ENCODE assay signal across 8 cellular contexts in genomic region chr14:104753528-104754212, GRCh38. TPM values are rescaled to one million over a fixed set of nuclear protein-coding genes. Genes with fewer than 3 reads are reported as not detected.
DNase-seq lines count a peak whose midpoint lies in the region; ATAC-seq, FAIRE-seq and TF ChIP-seq lines count a peak whose summit lies in the region.

No MANE protein-coding gene starts in this region.

- TF ChIP-seq RAD21 in A549 (conservative IDR thresholded peaks at IDR 0.05 in 1 of 2, IDR thresholded peaks at IDR 0.05 in 1 of 2) (no peak), IMR-90 (IDR thresholded peaks at IDR 0.05; ENCODE audit: low read length) (no peak), HepG2 (CRISPR knock-in tag; IDR thresholded peaks at IDR 0.05) (no peak)

- H3K27me3 ChIP-seq in IMR-90 (ENCODE audit: control insufficient read depth, insufficient read depth, low read length), result no peaks in the 10 kb centered on the region
- H3K27me3 ChIP-seq in HepG2 (ENCODE audit: control insufficient read depth in 1 of 2, insufficient read depth in 2 of 2, low read length in 2 of 2), result no peaks in the 10 kb centered on the region
- no peaks in the 10 kb centered on the region for H3K27me3 ChIP-seq in tibial nerve

- peak overlapping the region; percentile 91 for H2AFZ ChIP-seq in IMR-90 (replicated peaks; ENCODE audit: low read length, poor library complexity)
- H2AFZ ChIP-seq in HepG2 (ENCODE audit: low read length), result no peak overlapping the region

- H3K4me1 ChIP-seq in A549 (peaks cover 28% of the 10 kb centered on the region), IMR-90 (ENCODE audit: control insufficient read depth, insufficient read depth, low read length) (peaks cover 22% of the 10 kb centered on the region), HepG2 (ENCODE audit: insufficient read depth, low read length) (peaks cover 62% of the 10 kb centered on the region), tibial nerve (peaks cover 0 to 51% (median 24%) of the 10 kb centered on the region in 4 donors)

- intact Hi-C loops in IMR-90 (cut with micrococcal nuclease) (no loop called here), HepG2 (cut with micrococcal nuclease; ENCODE audit: unreplicated experiment) (loop anchor here (2.0 kb wide), 1 partner anchor 13 kb away; no protein-coding TSS in a partner anchor)

- CTCF ChIA-PET in A549 (lab: Yijun Ruan, JAX) (interaction anchor here (0.6 to 5.1 kb wide), 12 partner anchors 10 to 786 kb away, joined by 3 to 41 read pairs (median 6); partner anchors contain the start of gene ADSS1), IMR-90 (lab: Yijun Ruan, JAX) (interaction anchor here (1.0 kb wide), 1 partner anchor 17 kb away, joined by 5 read pairs; no protein-coding TSS in a partner anchor), HepG2 (lab: Yijun Ruan, JAX; ENCODE audit: low intra/inter-chr PET ratio, low total read pairs) (no interaction called here)

- DNase-seq in A549 (ENCODE audit: low read depth in 1 of 2, low spot score in 1 of 2) (no peak), IMR-90 (no peak), astrocyte of the spinal cord (ENCODE audit: low read depth, low spot score) (no peak), HepG2 (ENCODE audit: low spot score) (no peak), tibial nerve (ENCODE audit: low spot score in 2 of 2) (no peak), cerebellum (ENCODE audit: low spot score) (no peak), SW480 (ENCODE audit: low spot score) (no peak)

- peak overlapping the region; percentile 60; the same call in 1 of the 2 replicates for H3K23ac ChIP-seq in IMR-90 (ENCODE audit: low read depth, low read length)

- no peaks in the 10 kb centered on the region; the same call in 2 of the 3 replicates for H3K9me3 ChIP-seq in A549
- H3K9me3 ChIP-seq in IMR-90 (ENCODE audit: control insufficient read depth, insufficient read depth, low read length), result no peaks in the 10 kb centered on the region
- no peaks in the 10 kb centered on the region for H3K9me3 ChIP-seq in HepG2 (ENCODE audit: low read length)
- no peaks in the 10 kb centered on the region for H3K9me3 ChIP-seq in tibial nerve

- H3K4me2 ChIP-seq in A549, result peak overlapping the region; percentile 95
- H3K4me2 ChIP-seq in IMR-90 (ENCODE audit: low read depth, low read length), result peak overlapping the region; percentile 96
- H3K4me2 ChIP-seq in HepG2 (ENCODE audit: low read depth, low read length), result peak overlapping the region; percentile 94

- ATAC-seq in A549 (peak in 1 of 2 experiments; percentile 6; a peak in 3 of 6 replicates), IMR-90 (ENCODE audit: low read depth) (no peak), HepG2 (peak; percentile 0; the same call in 2 of the 3 replicates), HG03108 (IDR thresholded peaks at IDR 0.05; ENCODE audit: unreplicated experiment) (no peak)

- peak overlapping the region; percentile 28; the same call in 1 of the 2 replicates for H4K5ac ChIP-seq in IMR-90 (ENCODE audit: low read depth, low read length)

- peak overlapping the region; percentile 69 for H2BK5ac ChIP-seq in IMR-90 (ENCODE audit: low read depth, low read length, poor library complexity, severe bottlenecking)

- peaks cover 8 to 50% of the 10 kb centered on the region in 2 experiments; a peak in 2 of 4 replicates for H3K79me1 ChIP-seq in IMR-90 (ENCODE audit: low read depth in 1 of 2, low read length in 2 of 2)

- BruUV-seq in IMR-90 (replicated peaks; lab: Mats Ljungman, UMichigan), result no TSS peak
- TSS peak; percentile 67 for BruUV-seq in HepG2 (replicated peaks; lab: Mats Ljungman, UMichigan)

- peak overlapping the region; percentile 93 to 96 for H3K27ac ChIP-seq in A549
- H3K27ac ChIP-seq in IMR-90 (ENCODE audit: insufficient read depth, low read length), result peak overlapping the region; percentile 85
- H3K27ac ChIP-seq in HepG2 (ENCODE audit: extremely low read length, insufficient read depth, low read length), result peak overlapping the region; percentile 88
- H3K27ac ChIP-seq in tibial nerve, result peak overlapping the region; percentile 86 to 95 (median 93)

- peak overlapping the region; percentile 92 for H2AK9ac ChIP-seq in IMR-90 (replicated peaks; ENCODE audit: low read depth, low read length, poor library complexity)

- H4K20me1 ChIP-seq in IMR-90 (ENCODE audit: insufficient read depth, low read length) (peaks cover 41% of the 10 kb centered on the region), HepG2 (ENCODE audit: insufficient read depth, low read length) (peaks cover 23% of the 10 kb centered on the region)

- FAIRE-seq in A549 (lab: Jason Lieb, UNC) (no peak), HepG2 (lab: Jason Lieb, UNC) (no peak)

- POLR2A ChIA-PET in A549 (lab: Yijun Ruan, JAX) (interaction anchor here (0.9 to 1.4 kb wide), 3 partner anchors 66 to 267 kb away, joined by 3 to 7 read pairs (median 6); partner anchors contain the start of gene CDCA4), IMR-90 (lab: Charles Lee; ENCODE audit: unreplicated experiment) (no interaction called here), HepG2 (lab: Yijun Ruan, JAX) (interaction anchor here (0.9 to 4.8 kb wide), 14 partner anchors 8 to 111 kb away, joined by 3 to 72 read pairs (median 12); partner anchors contain the start of genes ADSS1 and CEP170B)

- H3K79me2 ChIP-seq in HepG2 (ENCODE audit: insufficient read depth, low read length), result peaks cover 38% of the 10 kb centered on the region

- H4K91ac ChIP-seq in IMR-90 (ENCODE audit: insufficient read depth, low read depth, low read length), result no peak overlapping the region

- TF ChIP-seq CTCF in A549 (IDR thresholded peaks at IDR 0.05) (no peak), IMR-90 (conservative IDR thresholded peaks at IDR 0.05; ENCODE audit: low read depth, low read length) (no peak), astrocyte of the spinal cord (IDR thresholded peaks at IDR 0.05; ENCODE audit: low read depth, low read length) (no peak), HepG2 (CRISPR knock-in tag; IDR thresholded peaks at IDR 0.05) (no peak), tibial nerve (IDR thresholded peaks at IDR 0.05) (no peak)

- H3K36me3 ChIP-seq in IMR-90 (ENCODE audit: control insufficient read depth, insufficient read depth, low read length) (peaks cover 26% of the 10 kb centered on the region), HepG2 (replicated peaks in 1 of 2; ENCODE audit: control insufficient read depth in 1 of 2, insufficient read depth in 2 of 2, low read length in 2 of 2) (peaks cover 8 to 24% of the 10 kb centered on the region in 2 experiments), tibial nerve (peaks cover 0 to 37% (median 3%) of the 10 kb centered on the region in 3 donors)

- peak overlapping the region; percentile 64 for H2AK5ac ChIP-seq in IMR-90 (ENCODE audit: low read depth, low read length)

- H3K4me3 ChIP-seq in A549 (peak overlapping the region; percentile 100), IMR-90 (ENCODE audit: insufficient read depth, low read depth, low read length) (peak overlapping the region; percentile 88), astrocyte of the spinal cord (ENCODE audit: low read depth, low read length) (peak overlapping the region; percentile 90), HepG2 (replicated peaks in 1 of 3; ENCODE audit: insufficient read depth in 1 of 3, low read depth in 2 of 3, low read length in 3 of 3) (peak overlapping the region; percentile 78 to 94 (median 80)), tibial nerve (peak overlapping the region; percentile 87 to 100 (median 92))

- no peak overlapping the region for H3K18ac ChIP-seq in IMR-90 (ENCODE audit: low read depth, low read length)

- no peak overlapping the region for H2BK15ac ChIP-seq in IMR-90 (ENCODE audit: low read depth, low read length)

- 4% methylated on average over 10 of the region's 30 CpGs for WGBS in A549 (ENCODE audit: missing lambda C conversion rate)
- WGBS in IMR-90 (ENCODE audit: extremely low coverage in 2 of 2, insufficient read length in 1 of 2), 2 experiments, result 5% methylated on average over 19 of the region's 30 CpGs; no CpG with 5 or more reads in 1 of the 2 experiments
- WGBS in HepG2 (ENCODE audit: low lambda C conversion rate), result under 1% methylated on average over 12 of the region's 30 CpGs
- 2 to 3% methylated on average over 24 to 30 of the region's 30 CpGs for WGBS in tibial nerve, 2 donors

- peak overlapping the region; percentile 3 to 77; a peak in 1 of 4 replicates for H4K8ac ChIP-seq in IMR-90 (ENCODE audit: low read depth in 2 of 2, low read length in 2 of 2)

- no peak for TF ChIP-seq POLR2A in A549 (IDR thresholded peaks at IDR 0.05; ENCODE audit: low read length)
- no peak for TF ChIP-seq POLR2A in IMR-90 (IDR thresholded peaks at IDR 0.05; ENCODE audit: low read depth, low read length)
- TF ChIP-seq POLR2A in HepG2 (IDR thresholded peaks at IDR 0.05; ENCODE audit: insufficient read depth in 1 of 2, low read depth in 2 of 2, low read length in 2 of 2), result peak in 1 of 2 experiments; percentile 33; a peak in 1 of 4 replicates
- TF ChIP-seq POLR2A in tibial nerve (IDR thresholded peaks at IDR 0.05), result no peak

- peaks cover 11% of the 10 kb centered on the region for H3K9me1 ChIP-seq in IMR-90 (ENCODE audit: insufficient read depth, low read length)

- in situ Hi-C loops in IMR-90 (cut with MboI; ENCODE audit: low sequenced_read_pairs), result no loop called here
- in situ Hi-C loops in astrocyte of the spinal cord (cut with HindIII; ENCODE audit: low sequenced_read_pairs), result no loop called here
- in situ Hi-C loops in HepG2 (cut with HindIII; ENCODE audit: extremely low pct_ligation_motif_present, low pct_unique_long_range_greater_than_20kb), result no loop called here

- dilution Hi-C loops in IMR-90 (cut with HindIII; ENCODE audit: low sequenced_read_pairs, unreplicated experiment), result no loop called here

- 0 out of 2 replicates have a peak overlapping the region, but pooled peaks have one; percentile 64 for H3K14ac ChIP-seq in IMR-90 (replicated peaks; ENCODE audit: low read depth, low read length)

- no peak overlapping the region; the same call in 1 of the 2 replicates for H3K56ac ChIP-seq in IMR-90 (ENCODE audit: extremely low read depth, insufficient read depth, low read length)

- TF ChIP-seq EP300 in A549 (IDR thresholded peaks at IDR 0.05) (no peak), HepG2 (IDR thresholded peaks at IDR 0.05; ENCODE audit: low read depth in 2 of 2, low read length in 2 of 2) (no peak), HepG2 (CRISPR knock-in tag; IDR thresholded peaks at IDR 0.05; ENCODE audit: borderline replicate concordance) (no peak), tibial nerve (IDR thresholded peaks at IDR 0.05) (no peak)

- peak overlapping the region; percentile 69 for H3K4ac ChIP-seq in IMR-90 (ENCODE audit: low read depth, low read length)

- H3K9ac ChIP-seq in IMR-90 (ENCODE audit: low read depth, low read length) (peak overlapping the region; percentile 87), HepG2 (ENCODE audit: insufficient read depth, low read depth, low read length) (peak overlapping the region; percentile 91)

- no peak overlapping the region for H2BK20ac ChIP-seq in IMR-90 (ENCODE audit: low read depth, low read length)

- H2BK120ac ChIP-seq in IMR-90 (ENCODE audit: low read depth, low read length), result no peak overlapping the region

RNA-seq across cellular contexts. Expression of gene SIVA1, which starts 0.7 kb away (rescaled TPM):
- polyA plus RNA-seq in A549 (2011; rRNA removed) (90.0 and 94.2 TPM in 2 replicates), A549 (2017; fragmentation: RNase III; extraction: RNeasy Plus Mini Kit Qiagen cat#74134 plus additional on column Dnase treatment) (157 to 169 TPM (median 163 TPM) in 3 replicates), IMR-90 (2012; rRNA removed) (184 and 248 TPM in 2 replicates), HepG2 (2011; rRNA removed) (123 and 142 TPM in 2 replicates)
- polyA plus RNA-seq in A549 (2012; cell fraction: cytosol; rRNA removed), result 477 and 601 TPM in 2 replicates
- polyA plus RNA-seq in A549 (2012; cell fraction: nucleus; rRNA removed), result 376 and 581 TPM in 2 replicates
- polyA minus RNA-seq in A549 (2011; rRNA and poly(A)+ RNA removed), result 12.3 and 14.4 TPM in 2 replicates
- total RNA-seq in IMR-90 (2012; rRNA removed) (132 and 166 TPM in 2 replicates), HepG2 (2016; rRNA removed; fragmentation: Illumina TruSeq; extraction: Trizol) (153 and 186 TPM in 2 replicates), tibial nerve (100 to 1,000 TPM; 260 to 422 (median 378) TPM), cerebellum (16.9 TPM)
- polyA plus RNA-seq in IMR-90 (2012; cell fraction: cytosol; rRNA removed), result 392 and 403 TPM in 2 replicates
- polyA plus RNA-seq in IMR-90 (2012; cell fraction: nucleus; rRNA removed; ENCODE audit: low replicate concordance), result 69.2 and 188 TPM in 2 replicates
- total RNA-seq in HepG2 (2016; cell fraction: cytosol; rRNA removed; fragmentation: Illumina TruSeq; extraction: Trizol; ENCODE audit: low read depth), result 171 and 229 TPM in 2 replicates
- total RNA-seq in HepG2 (2016; cell fraction: insoluble cytoplasmic fraction; rRNA removed; fragmentation: Illumina TruSeq; extraction: Trizol), result 166 and 191 TPM in 2 replicates
- total RNA-seq in HepG2 (2016; cell fraction: membrane; rRNA removed; fragmentation: Illumina TruSeq; extraction: Trizol), result 186 and 219 TPM in 2 replicates
- 86.2 and 101 TPM in 2 replicates for total RNA-seq in HepG2 (2016; cell fraction: nucleus; rRNA removed; fragmentation: Illumina TruSeq; extraction: Trizol)
- polyA plus RNA-seq in HepG2 (2011; cell fraction: cytosol; rRNA removed), result 108 and 239 TPM in 2 replicates
- polyA plus RNA-seq in HepG2 (2011; cell fraction: nucleus; rRNA removed), result 125 and 162 TPM in 2 replicates
- polyA plus RNA-seq in HepG2 (2012), result 61.3 and 68.1 TPM in 2 replicates
- 162 and 202 TPM in 2 replicates for polyA plus RNA-seq in HepG2 (2016; cell fraction: cytosol; fragmentation: Illumina TruSeq; extraction: Trizol; ENCODE audit: low read depth)
- polyA plus RNA-seq in HepG2 (2016; cell fraction: insoluble cytoplasmic fraction; fragmentation: Illumina TruSeq; extraction: Trizol; ENCODE audit: low read depth), result 128 and 130 TPM in 2 replicates
- 134 and 168 TPM in 2 replicates for polyA plus RNA-seq in HepG2 (2016; cell fraction: membrane; fragmentation: Illumina TruSeq; extraction: Trizol; ENCODE audit: low read depth)
- polyA plus RNA-seq in HepG2 (2016; cell fraction: nucleus; fragmentation: Illumina TruSeq; extraction: Trizol; ENCODE audit: insufficient read depth, low read depth), result 129 and 133 TPM in 2 replicates
- 49.5 and 64.5 TPM in 2 replicates for polyA minus RNA-seq in HepG2 (2011; rRNA and poly(A)+ RNA removed; ENCODE audit: low replicate concordance)
- 22.7 and 31.5 TPM in 2 replicates for polyA minus RNA-seq in HepG2 (2011; cell fraction: cytosol; rRNA and poly(A)+ RNA removed)
- 17.3 and 18.4 TPM in 2 replicates for polyA minus RNA-seq in HepG2 (2011; cell fraction: nucleus; rRNA and poly(A)+ RNA removed)

RNA-seq across cellular contexts. Expression of gene ADSS1, which starts 29.6 kb away (rescaled TPM):
- polyA plus RNA-seq in A549 (2011; rRNA removed) (8.8 and 10.1 TPM in 2 replicates), A549 (2017; fragmentation: RNase III; extraction: RNeasy Plus Mini Kit Qiagen cat#74134 plus additional on column Dnase treatment) (6.2 to 8.3 TPM (median 7.4 TPM) in 3 replicates), IMR-90 (2012; rRNA removed) (3.9 and 5.2 TPM in 2 replicates), HepG2 (2011; rRNA removed) (36.7 and 45.2 TPM in 2 replicates)
- polyA plus RNA-seq in A549 (2012; cell fraction: cytosol; rRNA removed), result 6.0 and 6.2 TPM in 2 replicates
- polyA plus RNA-seq in A549 (2012; cell fraction: nucleus; rRNA removed), result 17.9 and 19.6 TPM in 2 replicates
- 6.5 and 9.5 TPM in 2 replicates for polyA minus RNA-seq in A549 (2011; rRNA and poly(A)+ RNA removed)
- total RNA-seq in IMR-90 (2012; rRNA removed) (1.8 and 2.5 TPM in 2 replicates), HepG2 (2016; rRNA removed; fragmentation: Illumina TruSeq; extraction: Trizol) (0.98 and 1.0 TPM in 2 replicates), tibial nerve (10 to 100 TPM in 1 of 4 donors, 1 to 10 TPM in 3; 4.8 to 11.4 (median 6.3) TPM), cerebellum (1.9 TPM)
- 5.9 and 6.5 TPM in 2 replicates for polyA plus RNA-seq in IMR-90 (2012; cell fraction: cytosol; rRNA removed)
- polyA plus RNA-seq in IMR-90 (2012; cell fraction: nucleus; rRNA removed; ENCODE audit: low replicate concordance), result 28.6 and 32.1 TPM in 2 replicates
- 0.81 and 1.1 TPM in 2 replicates for total RNA-seq in HepG2 (2016; cell fraction: cytosol; rRNA removed; fragmentation: Illumina TruSeq; extraction: Trizol; ENCODE audit: low read depth)
- 0.56 and 1.3 TPM in 2 replicates for total RNA-seq in HepG2 (2016; cell fraction: insoluble cytoplasmic fraction; rRNA removed; fragmentation: Illumina TruSeq; extraction: Trizol)
- 1.6 and 1.9 TPM in 2 replicates for total RNA-seq in HepG2 (2016; cell fraction: membrane; rRNA removed; fragmentation: Illumina TruSeq; extraction: Trizol)
- total RNA-seq in HepG2 (2016; cell fraction: nucleus; rRNA removed; fragmentation: Illumina TruSeq; extraction: Trizol), result 1.3 and 1.5 TPM in 2 replicates
- 20.7 and 22.4 TPM in 2 replicates for polyA plus RNA-seq in HepG2 (2011; cell fraction: cytosol; rRNA removed)
- 219 and 230 TPM in 2 replicates for polyA plus RNA-seq in HepG2 (2011; cell fraction: nucleus; rRNA removed)
- 37.3 and 46.9 TPM in 2 replicates for polyA plus RNA-seq in HepG2 (2012)
- 0.70 and 1.5 TPM in 2 replicates for polyA plus RNA-seq in HepG2 (2016; cell fraction: cytosol; fragmentation: Illumina TruSeq; extraction: Trizol; ENCODE audit: low read depth)
- polyA plus RNA-seq in HepG2 (2016; cell fraction: insoluble cytoplasmic fraction; fragmentation: Illumina TruSeq; extraction: Trizol; ENCODE audit: low read depth), result 1.3 and 2.2 TPM in 2 replicates
- 1.5 and 2.0 TPM in 2 replicates for polyA plus RNA-seq in HepG2 (2016; cell fraction: membrane; fragmentation: Illumina TruSeq; extraction: Trizol; ENCODE audit: low read depth)
- polyA plus RNA-seq in HepG2 (2016; cell fraction: nucleus; fragmentation: Illumina TruSeq; extraction: Trizol; ENCODE audit: insufficient read depth, low read depth), result 3.7 and 4.4 TPM in 2 replicates
- polyA minus RNA-seq in HepG2 (2011; rRNA and poly(A)+ RNA removed; ENCODE audit: low replicate concordance), result 12.3 and 14.1 TPM in 2 replicates
- 6.8 and 7.6 TPM in 2 replicates for polyA minus RNA-seq in HepG2 (2011; cell fraction: cytosol; rRNA and poly(A)+ RNA removed)
- polyA minus RNA-seq in HepG2 (2011; cell fraction: nucleus; rRNA and poly(A)+ RNA removed), result 30.6 and 31.2 TPM in 2 replicates

RNA-seq across cellular contexts. Expression of gene AKT1, which starts 41.9 kb away (rescaled TPM):
- polyA plus RNA-seq in A549 (2011; rRNA removed) (66.0 and 70.2 TPM in 2 replicates), A549 (2017; fragmentation: RNase III; extraction: RNeasy Plus Mini Kit Qiagen cat#74134 plus additional on column Dnase treatment) (87.1 to 93.8 TPM (median 93.0 TPM) in 3 replicates), IMR-90 (2012; rRNA removed) (221 and 242 TPM in 2 replicates), HepG2 (2011; rRNA removed) (116 and 135 TPM in 2 replicates)
- polyA plus RNA-seq in A549 (2012; cell fraction: cytosol; rRNA removed), result 164 and 170 TPM in 2 replicates
- polyA plus RNA-seq in A549 (2012; cell fraction: nucleus; rRNA removed), result 315 and 328 TPM in 2 replicates
- polyA minus RNA-seq in A549 (2011; rRNA and poly(A)+ RNA removed), result 138 and 139 TPM in 2 replicates
- total RNA-seq in IMR-90 (2012; rRNA removed) (182 and 193 TPM in 2 replicates), HepG2 (2016; rRNA removed; fragmentation: Illumina TruSeq; extraction: Trizol) (85.7 and 96.2 TPM in 2 replicates), tibial nerve (100 to 1,000 TPM; 130 to 199 (median 144) TPM), cerebellum (70.9 TPM)
- polyA plus RNA-seq in IMR-90 (2012; cell fraction: cytosol; rRNA removed), result 248 and 535 TPM in 2 replicates
- polyA plus RNA-seq in IMR-90 (2012; cell fraction: nucleus; rRNA removed; ENCODE audit: low replicate concordance), result 317 and 551 TPM in 2 replicates
- 66.8 and 84.2 TPM in 2 replicates for total RNA-seq in HepG2 (2016; cell fraction: cytosol; rRNA removed; fragmentation: Illumina TruSeq; extraction: Trizol; ENCODE audit: low read depth)
- 76.8 and 97.9 TPM in 2 replicates for total RNA-seq in HepG2 (2016; cell fraction: insoluble cytoplasmic fraction; rRNA removed; fragmentation: Illumina TruSeq; extraction: Trizol)
- total RNA-seq in HepG2 (2016; cell fraction: membrane; rRNA removed; fragmentation: Illumina TruSeq; extraction: Trizol), result 171 and 190 TPM in 2 replicates
- total RNA-seq in HepG2 (2016; cell fraction: nucleus; rRNA removed; fragmentation: Illumina TruSeq; extraction: Trizol), result 48.2 and 57.1 TPM in 2 replicates
- 114 and 136 TPM in 2 replicates for polyA plus RNA-seq in HepG2 (2011; cell fraction: cytosol; rRNA removed)
- 362 and 435 TPM in 2 replicates for polyA plus RNA-seq in HepG2 (2011; cell fraction: nucleus; rRNA removed)
- polyA plus RNA-seq in HepG2 (2012), result 58.6 and 80.7 TPM in 2 replicates
- polyA plus RNA-seq in HepG2 (2016; cell fraction: cytosol; fragmentation: Illumina TruSeq; extraction: Trizol; ENCODE audit: low read depth), result 81.6 and 107 TPM in 2 replicates
- polyA plus RNA-seq in HepG2 (2016; cell fraction: insoluble cytoplasmic fraction; fragmentation: Illumina TruSeq; extraction: Trizol; ENCODE audit: low read depth), result 105 and 119 TPM in 2 replicates
- polyA plus RNA-seq in HepG2 (2016; cell fraction: membrane; fragmentation: Illumina TruSeq; extraction: Trizol; ENCODE audit: low read depth), result 182 and 194 TPM in 2 replicates
- 146 and 159 TPM in 2 replicates for polyA plus RNA-seq in HepG2 (2016; cell fraction: nucleus; fragmentation: Illumina TruSeq; extraction: Trizol; ENCODE audit: insufficient read depth, low read depth)
- polyA minus RNA-seq in HepG2 (2011; rRNA and poly(A)+ RNA removed; ENCODE audit: low replicate concordance), result 159 and 183 TPM in 2 replicates
- polyA minus RNA-seq in HepG2 (2011; cell fraction: cytosol; rRNA and poly(A)+ RNA removed), result 76.1 and 78.3 TPM in 2 replicates
- 46.7 and 48.0 TPM in 2 replicates for polyA minus RNA-seq in HepG2 (2011; cell fraction: nucleus; rRNA and poly(A)+ RNA removed)

RNA-seq across cellular contexts. Expression of gene ZBTB42, which starts 47.2 kb away (rescaled TPM):
- polyA plus RNA-seq in A549 (2011; rRNA removed) (1.6 and 2.1 TPM in 2 replicates), A549 (2017; fragmentation: RNase III; extraction: RNeasy Plus Mini Kit Qiagen cat#74134 plus additional on column Dnase treatment) (2.3 to 3.1 TPM (median 2.6 TPM) in 3 replicates), IMR-90 (2012; rRNA removed) (2.3 and 3.6 TPM in 2 replicates), HepG2 (2011; rRNA removed) (2.8 and 4.0 TPM in 2 replicates)
- polyA plus RNA-seq in A549 (2012; cell fraction: cytosol; rRNA removed), result 1.6 and 2.9 TPM in 2 replicates
- polyA plus RNA-seq in A549 (2012; cell fraction: nucleus; rRNA removed), result 2.3 and 2.9 TPM in 2 replicates
- polyA minus RNA-seq in A549 (2011; rRNA and poly(A)+ RNA removed), result 3.9 and 4.1 TPM in 2 replicates
- total RNA-seq in IMR-90 (2012; rRNA removed) (1.1 and 1.3 TPM in 2 replicates), HepG2 (2016; rRNA removed; fragmentation: Illumina TruSeq; extraction: Trizol) (3.2 and 4.2 TPM in 2 replicates), tibial nerve (10 to 100 TPM in 1 of 4 donors, 1 to 10 TPM in 3; 5.9 to 12.3 (median 6.7) TPM), cerebellum (0.73 TPM)
- polyA plus RNA-seq in IMR-90 (2012; cell fraction: cytosol; rRNA removed), result 1.7 and 3.3 TPM in 2 replicates
- polyA plus RNA-seq in IMR-90 (2012; cell fraction: nucleus; rRNA removed; ENCODE audit: low replicate concordance), result 1.2 and 2.1 TPM in 2 replicates
- 1.2 and 1.6 TPM in 2 replicates for total RNA-seq in HepG2 (2016; cell fraction: cytosol; rRNA removed; fragmentation: Illumina TruSeq; extraction: Trizol; ENCODE audit: low read depth)
- total RNA-seq in HepG2 (2016; cell fraction: insoluble cytoplasmic fraction; rRNA removed; fragmentation: Illumina TruSeq; extraction: Trizol), result 2.4 and 3.9 TPM in 2 replicates
- 4.3 and 4.4 TPM in 2 replicates for total RNA-seq in HepG2 (2016; cell fraction: membrane; rRNA removed; fragmentation: Illumina TruSeq; extraction: Trizol)
- total RNA-seq in HepG2 (2016; cell fraction: nucleus; rRNA removed; fragmentation: Illumina TruSeq; extraction: Trizol), result 3.6 and 4.2 TPM in 2 replicates
- 3.7 and 4.3 TPM in 2 replicates for polyA plus RNA-seq in HepG2 (2011; cell fraction: cytosol; rRNA removed)
- 7.2 and 7.5 TPM in 2 replicates for polyA plus RNA-seq in HepG2 (2011; cell fraction: nucleus; rRNA removed)
- 3.6 and 4.3 TPM in 2 replicates for polyA plus RNA-seq in HepG2 (2012)
- 1.0 and 1.1 TPM in 2 replicates for polyA plus RNA-seq in HepG2 (2016; cell fraction: cytosol; fragmentation: Illumina TruSeq; extraction: Trizol; ENCODE audit: low read depth)
- polyA plus RNA-seq in HepG2 (2016; cell fraction: insoluble cytoplasmic fraction; fragmentation: Illumina TruSeq; extraction: Trizol; ENCODE audit: low read depth), result 2.3 and 2.7 TPM in 2 replicates
- 3.4 and 3.5 TPM in 2 replicates for polyA plus RNA-seq in HepG2 (2016; cell fraction: membrane; fragmentation: Illumina TruSeq; extraction: Trizol; ENCODE audit: low read depth)
- 2.8 and 3.1 TPM in 2 replicates for polyA plus RNA-seq in HepG2 (2016; cell fraction: nucleus; fragmentation: Illumina TruSeq; extraction: Trizol; ENCODE audit: insufficient read depth, low read depth)
- 6.6 and 17.0 TPM in 2 replicates for polyA minus RNA-seq in HepG2 (2011; rRNA and poly(A)+ RNA removed; ENCODE audit: low replicate concordance)
- 6.2 and 8.1 TPM in 2 replicates for polyA minus RNA-seq in HepG2 (2011; cell fraction: cytosol; rRNA and poly(A)+ RNA removed)
- 8.2 TPM in 2 replicates for polyA minus RNA-seq in HepG2 (2011; cell fraction: nucleus; rRNA and poly(A)+ RNA removed)

Comparison
In these comparisons a context has a peak if more than half of its experiments do, and no peak if none do; other contexts are left out.
1. Of the 38 proteins assayed by ChIP-seq in both HepG2 and A549: peak only in HepG2: JUNB; only in A549: none; in both: none; in neither: 36; mixed calls (peak in some experiments, not most) for 1.